ENCODE assay signal across 1 cellular context in the genomic region with DNA sequence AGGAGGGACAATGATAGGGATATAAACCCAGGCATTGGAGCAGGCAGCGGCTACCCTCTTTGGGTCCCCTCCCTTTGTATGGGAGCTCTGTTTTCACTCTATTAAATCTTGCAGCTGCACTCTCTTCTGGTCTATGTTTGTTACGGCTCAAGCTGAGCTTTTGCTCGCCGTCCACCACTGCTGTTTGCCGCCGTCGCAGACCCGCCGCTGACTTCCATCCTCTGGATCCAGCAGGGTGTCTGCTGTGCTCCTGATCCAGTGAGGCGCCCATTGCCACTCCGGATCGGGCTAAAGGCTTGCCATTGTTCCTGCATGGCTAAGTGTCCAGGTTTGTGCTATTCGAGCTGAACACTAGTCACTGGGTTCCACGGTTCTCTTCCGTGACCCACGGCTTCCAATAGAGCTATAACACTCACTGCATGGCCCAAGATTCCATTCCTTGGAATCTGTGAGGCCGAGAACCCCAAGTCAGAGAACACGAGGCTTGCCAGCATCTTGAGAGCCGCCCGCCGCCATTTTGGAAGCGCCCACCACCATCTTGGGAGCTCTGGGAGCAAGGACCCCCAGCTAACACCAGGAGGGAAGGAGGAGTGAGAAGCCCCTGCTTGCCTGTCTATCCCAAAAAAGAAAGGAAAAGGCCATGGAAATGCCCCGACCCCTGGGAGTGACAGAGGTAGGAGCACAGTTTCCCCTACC.
TF ChIP-seq lines count a peak whose summit lies in the region.

No MANE protein-coding gene starts in this region.

TF ChIP-seq in H1, 55 proteins besides CTCF, POLR2A, EP300 and RAD21:
- 0 out of 2 replicates have a peak, but pooled peaks have one; percentile 41 for TF ChIP-seq YY1 (IDR thresholded peaks at IDR 0.05; ENCODE audit: low read depth, low read length)
